Comparison of ENCODE assay signal across 9 cellular contexts in genomic region chr16:9135797-9136196, GRCh38. TPM values are rescaled to one million over a fixed set of nuclear protein-coding genes. Genes with fewer than 3 reads are reported as not detected.
DNase-seq lines count a peak whose midpoint lies in the region; ATAC-seq and TF ChIP-seq lines count a peak whose summit lies in the region.
"Had no signal": no experiment of that assay in that cellular context is flagged by ENCODE, and none has a peak within 500 bp of the region (broad histone marks: within the 10 kb centered on the region; RNA-seq: fewer than 3 reads in every experiment).

No MANE protein-coding gene starts in this region.

- H3K4me1 ChIP-seq in KMS-11 (ENCODE audit: low read depth, poor library complexity, severe bottlenecking): peaks cover 34% of the 10 kb centered on the region

- peaks cover 0 to 7% (median 1%) of the 10 kb centered on the region in 3 donors for H3K27me3 Mint-ChIP-seq in immature natural killer cell (ENCODE audit: low read depth in 3 of 3)

- ATAC-seq in GM18511 (IDR thresholded peaks at IDR 0.05; ENCODE audit: unreplicated experiment): peak; percentile 75
- peak; percentile 45 for ATAC-seq in GM21717 (IDR thresholded peaks at IDR 0.05; ENCODE audit: unreplicated experiment)
- ATAC-seq in HG02840 (IDR thresholded peaks at IDR 0.05; ENCODE audit: low FRiP score, unreplicated experiment): no peak

- no peaks in the 10 kb centered on the region for H3K9me3 Mint-ChIP-seq in immature natural killer cell
- H3K9me3 Mint-ChIP-seq: activated naive CD4-positive, alpha-beta T cell treated with anti-CD3 and anti-CD28 coated beads, Interleukin-2, amount 10 ng/mL, durations not matched to agents 7 days and 5 days had no signal

- H3K27ac Mint-ChIP-seq in immature natural killer cell: peak overlapping the region; percentile 32 to 89 (median 78)
- H3K27ac Mint-ChIP-seq: activated naive CD4-positive, alpha-beta T cell treated with anti-CD3 and anti-CD28 coated beads, Interleukin-2, amount 10 ng/mL, durations not matched to agents 7 days and 5 days had no signal

- no peak for TF ChIP-seq CTCF in KMS-11 (conservative IDR thresholded peaks at IDR 0.05; ENCODE audit: low read depth, low read length)

- DNase-seq in immature natural killer cell: peak in 2 of 3 donors; percentile 33 to 36
- no peak for DNase-seq in stimulated activated CD4-positive, alpha-beta T cell treated with anti-CD3 and anti-CD28 coated beads, Interleukin-1b, Interleukin-23, amount 100 ng/mL, for 48 hours
- DNase-seq in kidney tubule cell (ENCODE audit: low spot score): no peak
- DNase-seq in HCEC 1CT: no peak
- DNase-seq: activated naive CD4-positive, alpha-beta T cell treated with anti-CD3 and anti-CD28 coated beads, Interleukin-2, amount 10 ng/mL, durations not matched to agents 7 days and 5 days had no signal

- no peaks in the 10 kb centered on the region for H4K20me1 ChIP-seq in KMS-11 (ENCODE audit: insufficient read depth)

- H3K4me1 Mint-ChIP-seq in immature natural killer cell: peaks cover 55 to 69% of the 10 kb centered on the region in 2 donors

- H2AFZ ChIP-seq in KMS-11 (ENCODE audit: low read depth): no peak overlapping the region

- H3K36me3 Mint-ChIP-seq in immature natural killer cell: peaks cover 0 to 3% (median 3%) of the 10 kb centered on the region in 3 donors
- H3K36me3 Mint-ChIP-seq: activated naive CD4-positive, alpha-beta T cell treated with anti-CD3 and anti-CD28 coated beads, Interleukin-2, amount 10 ng/mL, durations not matched to agents 7 days and 5 days had no signal

- no peaks in the 10 kb centered on the region for H3K79me2 ChIP-seq in KMS-11 (ENCODE audit: insufficient read depth, low read depth)

- no peak overlapping the region for H3K4me3 ChIP-seq in KMS-11 (IDR thresholded peaks at IDR 0.05; ENCODE audit: insufficient read depth, low read depth, low read length)

- no peaks in the 10 kb centered on the region for H3K27me3 ChIP-seq in KMS-11 (ENCODE audit: insufficient read depth, low read depth)

- H3K9ac ChIP-seq in KMS-11: no peak overlapping the region

- H3K4me3 Mint-ChIP-seq in immature natural killer cell: peak overlapping the region in 4 of 5 donors; percentile 29 to 55 (median 44)
- H3K4me3 Mint-ChIP-seq: activated naive CD4-positive, alpha-beta T cell treated with anti-CD3 and anti-CD28 coated beads, Interleukin-2, amount 10 ng/mL, durations not matched to agents 7 days and 5 days had no signal

- H3K27ac ChIP-seq in KMS-11: peak overlapping the region; percentile 3; the same call in 1 of the 2 replicates

- peak overlapping the region; percentile 29 for H3K4me2 ChIP-seq in KMS-11

- no peaks in the 10 kb centered on the region for H3K36me3 ChIP-seq in KMS-11 (ENCODE audit: insufficient read depth)

RNA-seq across cellular contexts. Expression of gene HAPSTR1, which starts 44.4 kb away (rescaled TPM):
- polyA plus RNA-seq in immature natural killer cell: 10 to 100 TPM in 1 of 3 donors, 1 to 10 TPM in 2; 4.9 to 20.2 (median 6.1) TPM

Comparison
In these comparisons a context has a peak if more than half of its experiments do, and no peak if none do; other contexts are left out.
1. DNase-seq: peak in immature natural killer cell (2 of 3); none in stimulated activated CD4-positive, alpha-beta T cell treated with anti-CD3 and anti-CD28 coated beads, Interleukin-1b, Interleukin-23, amount 100 ng/mL, for 48 hours (single experiment), kidney tubule cell (single experiment) and HCEC 1CT (single experiment).